In the genomic region with DNA sequence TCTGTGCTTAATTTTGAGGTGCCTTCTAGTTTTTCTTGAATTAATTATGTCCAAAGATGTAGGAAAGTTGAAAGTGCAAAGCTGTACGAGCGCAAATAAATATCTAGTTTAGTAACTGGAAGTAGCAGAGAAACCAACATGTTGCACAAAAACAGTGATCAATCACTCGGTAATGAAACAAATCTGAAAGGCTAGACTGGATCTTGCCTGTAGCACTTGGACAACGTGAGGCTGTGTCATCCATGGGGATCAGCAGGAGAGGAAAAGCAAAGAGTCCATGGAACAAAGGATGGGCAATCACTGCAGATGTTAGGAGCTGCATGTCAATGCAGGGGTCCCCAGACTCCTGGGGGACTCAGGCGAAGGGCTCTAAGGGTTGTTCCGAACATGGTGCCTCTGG, we compare ENCODE assay signal across 1 cellular context.
TF ChIP-seq lines count a peak whose summit lies in the region.

No MANE protein-coding gene starts in this region.

TF ChIP-seq in GM23338, 12 proteins besides CTCF, POLR2A, EP300 and RAD21 (continued from another document):
- TF ChIP-seq ZNF462 (CRISPR knock-in tag; IDR thresholded peaks at IDR 0.05), result no peak
- TF ChIP-seq EZH2phosphoT487 (IDR thresholded peaks at IDR 0.05; ENCODE audit: unreplicated experiment), result no peak
- TF ChIP-seq STAT1 (IDR thresholded peaks at IDR 0.05; ENCODE audit: unreplicated experiment), result no peak
- TF ChIP-seq CREB1 (CRISPR knock-in tag; IDR thresholded peaks at IDR 0.05; ENCODE audit: low read depth), result no peak
TF ChIP-seq in GM23338: peak in this region for 0.
